8 cellular contexts compared by ENCODE assay signal in genomic region chr11:65014146-65014960, GRCh38. TPM values are rescaled to one million over a fixed set of nuclear protein-coding genes. Genes with fewer than 3 reads are reported as not detected.
A peak's percentile ranks its signal among the peaks of the same experiment; 100 is the strongest.
DNase-seq lines count a peak whose midpoint lies in the region; ATAC-seq, FAIRE-seq and TF ChIP-seq lines count a peak whose summit lies in the region.

Gene ARL2, plus strand, starts transcription at chr11:65014160. Its CDS starts 48 bp downstream, at chr11:65014208.

- H3K4me3 ChIP-seq in A549, result peak within 1 kb of the TSS; percentile 65
- H3K4me3 ChIP-seq in foreskin fibroblast (ENCODE audit: low read depth in 1 of 2, low read length in 2 of 2), result peak within 1 kb of the TSS; percentile 59 to 90
- H3K4me3 ChIP-seq in pancreas, result peak within 1 kb of the TSS; percentile 70 to 86 (median 80)

- peak; percentile 26 for TF ChIP-seq POLR2A in A549 (IDR thresholded peaks at IDR 0.05; ENCODE audit: low read length)
- peak; percentile 72; the same call in 1 of the 2 replicates for TF ChIP-seq POLR2A in GM12892 (IDR thresholded peaks at IDR 0.05; ENCODE audit: low read depth, low read length)

- H3K27ac ChIP-seq in A549 (peak within 1 kb of the TSS; percentile 95 to 97), pancreas (peak within 1 kb of the TSS; percentile 95 to 99 (median 98))

- no peak for TF ChIP-seq EP300 in A549 (IDR thresholded peaks at IDR 0.05)

- no peaks in the 10 kb centered on the region for H3K27me3 Mint-ChIP-seq in activated T-cell treated with anti-CD3 and anti-CD28 coated beads, Interleukin-2, amount 50 U/mL, for 72 hours (ENCODE audit: low read depth)

- H3K9me3 Mint-ChIP-seq in activated T-cell treated with anti-CD3 and anti-CD28 coated beads, Interleukin-2, amount 50 U/mL, for 72 hours, result no peaks in the 10 kb centered on the region

- no peak for FAIRE-seq in A549 (lab: Jason Lieb, UNC)
- no peak for FAIRE-seq in GM12892 (lab: Jason Lieb, UNC)
- no peak for FAIRE-seq in pancreas (lab: Jason Lieb, UNC)

- H3K27me3 ChIP-seq in pancreas, result no peaks in the 10 kb centered on the region

- peak; percentile 80 for TF ChIP-seq CTCF in A549 (IDR thresholded peaks at IDR 0.05)
- TF ChIP-seq CTCF in foreskin fibroblast (IDR thresholded peaks at IDR 0.05; ENCODE audit: low read depth, low read length), result peak; percentile 54
- peak; percentile 81 to 90 (median 84) for TF ChIP-seq CTCF in pancreas (IDR thresholded peaks at IDR 0.05)

- peaks cover 31% of the 10 kb centered on the region for H3K4me1 Mint-ChIP-seq in activated T-cell treated with anti-CD3 and anti-CD28 coated beads, Interleukin-2, amount 50 U/mL, for 72 hours (ENCODE audit: low read depth)

- no peaks in the 10 kb centered on the region for H3K9me3 ChIP-seq in A549
- no peaks in the 10 kb centered on the region for H3K9me3 ChIP-seq in pancreas

- intact Hi-C loops in pancreas (cut with DNase I), result loop anchor here in 1 of 3 donors (10.0 kb wide), 1 partner anchor 100 kb away; the partner anchor contains the start of genes TM7SF2 and ZNHIT2

- peaks cover 26% of the 10 kb centered on the region for H3K4me1 ChIP-seq in A549
- peaks cover 0 to 9% (median 0%) of the 10 kb centered on the region in 3 donors for H3K4me1 ChIP-seq in pancreas

- H3K27ac Mint-ChIP-seq in activated T-cell treated with anti-CD3 and anti-CD28 coated beads, Interleukin-2, amount 50 U/mL, for 72 hours, result peak within 1 kb of the TSS; percentile 97

- H3K36me3 Mint-ChIP-seq in activated T-cell treated with anti-CD3 and anti-CD28 coated beads, Interleukin-2, amount 50 U/mL, for 72 hours (ENCODE audit: insufficient read depth in 2 of 2), result peaks cover 0 to 10% of the 10 kb centered on the region in 2 donors

- POLR2A ChIA-PET in A549 (lab: Yijun Ruan, JAX), result interaction anchor here (0.8 to 1.2 kb wide), 5 partner anchors 18 to 179 kb away, joined by 3 to 4 read pairs (median 3); partner anchors contain the start of genes BATF2, CDC42BPG, MAJIN and TM7SF2

- TF ChIP-seq RAD21 in A549 (conservative IDR thresholded peaks at IDR 0.05 in 1 of 2, IDR thresholded peaks at IDR 0.05 in 1 of 2), result peak; percentile 15 to 53; a peak in 2 of 5 replicates

- H3K36me3 ChIP-seq in pancreas, result no peaks in the 10 kb centered on the region

- DNase-seq in A549 (ENCODE audit: low read depth in 1 of 2, low spot score in 1 of 2) (peak in 1 of 2 experiments; percentile 91), GM12892 (ENCODE audit: insufficient read length) (peak; percentile 98), NCI-H69 (lab: John Stamatoyannopoulos, UW) (peak; percentile 70), foreskin fibroblast (no peak), pancreas (peak in 4 of 6 donors; percentile 50 to 90 (median 85)), EL (no peak)
- DNase-seq in activated T-cell treated with anti-CD3 and anti-CD28 coated beads, Interleukin-2, amount 50 U/mL, for 72 hours, result peak; percentile 59 to 86

- peak within 1 kb of the TSS; percentile 93 to 97 for H3K4me3 Mint-ChIP-seq in activated T-cell treated with anti-CD3 and anti-CD28 coated beads, Interleukin-2, amount 50 U/mL, for 72 hours

- 3% methylated on average over 25 of the region's 82 CpGs for WGBS in A549 (ENCODE audit: missing lambda C conversion rate)
- 0 to 1% methylated on average over 59 to 82 of the region's 82 CpGs for WGBS in pancreas, 2 donors

- CTCF ChIA-PET in A549 (lab: Yijun Ruan, JAX), result interaction anchor here (0.7 to 8.0 kb wide), 72 partner anchors 8 to 252 kb away, joined by 3 to 97 read pairs (median 6); partner anchors contain the start of genes BATF2, CDC42BPG, CDCA5 and EHD1

- ATAC-seq in A549 (peak; percentile 87 to 89), HG02678 (IDR thresholded peaks at IDR 0.05; ENCODE audit: unreplicated experiment) (peak; percentile 69), pancreas (peak; percentile 79 to 87 (median 85))
- peak; percentile 75 to 77 for ATAC-seq in activated T-cell treated with anti-CD3 and anti-CD28 coated beads, Interleukin-2, amount 50 U/mL, for 72 hours (replicated peaks in 1 of 2)

- peak within 1 kb of the TSS; percentile 74 for H3K4me2 ChIP-seq in A549

TF ChIP-seq in A549, 52 proteins besides CTCF, POLR2A, EP300 and RAD21 (continues in another document):
- TF ChIP-seq POLR2AphosphoS2 (conservative IDR thresholded peaks at IDR 0.05; ENCODE audit: low read length) (no peak), BHLHE40 (IDR thresholded peaks at IDR 0.05; ENCODE audit: low read depth, low read length) (no peak), CHD2 (IDR thresholded peaks at IDR 0.05; ENCODE audit: low read length, partially characterized antibody) (no peak), E2F6 (IDR thresholded peaks at IDR 0.05; ENCODE audit: borderline replicate concordance, low read depth) (peak; percentile 85; the same call in 1 of the 2 replicates), BCL3 (IDR thresholded peaks at IDR 0.05) (peak; percentile 38; the same call in 1 of the 3 replicates), NFE2L2 (conservative IDR thresholded peaks at IDR 0.05; ENCODE audit: low read length) (no peak), TP53 (CRISPR knock-in tag; IDR thresholded peaks at IDR 0.05) (no peak), NPAS2 (CRISPR knock-in tag; IDR thresholded peaks at IDR 0.05; ENCODE audit: borderline replicate concordance) (no peak), RARB (CRISPR knock-in tag; IDR thresholded peaks at IDR 0.05) (no peak), HOXB5 (CRISPR knock-in tag; IDR thresholded peaks at IDR 0.05) (peak; percentile 73), ELK1 (IDR thresholded peaks at IDR 0.05; ENCODE audit: low read depth, low read length) (no peak), KDM1A (IDR thresholded peaks at IDR 0.05; ENCODE audit: low read depth) (0 out of 2 replicates have a peak, but pooled peaks have one; percentile 24), RNF2 (IDR thresholded peaks at IDR 0.05; ENCODE audit: borderline replicate concordance, low read depth) (no peak), RFX5 (IDR thresholded peaks at IDR 0.05) (no peak), MAX (IDR thresholded peaks at IDR 0.05) (peak; percentile 69), SMC3 (IDR thresholded peaks at IDR 0.05) (peak; percentile 41; the same call in 2 of the 3 replicates), HMGXB4 (CRISPR knock-in tag; IDR thresholded peaks at IDR 0.05; ENCODE audit: borderline replicate concordance) (peak; percentile 94), JUN (IDR thresholded peaks at IDR 0.05) (peak in 1 of 2 experiments; percentile 87; a peak in 2 of 5 replicates), CEBPB (IDR thresholded peaks at IDR 0.05) (no peak), CBX2 (IDR thresholded peaks at IDR 0.05; ENCODE audit: borderline replicate concordance, low read depth) (no peak), HOXA7 (CRISPR knock-in tag; IDR thresholded peaks at IDR 0.05) (no peak), FOSB (CRISPR knock-in tag; IDR thresholded peaks at IDR 0.05) (no peak)

RNA-seq across cellular contexts. Expression of gene ARL2, which starts in this region (rescaled TPM):
- polyA plus RNA-seq in A549 (2011; rRNA removed), result 117 and 129 TPM in 2 replicates
- polyA plus RNA-seq in A549 (2012; cell fraction: cytosol; rRNA removed), result 226 and 286 TPM in 2 replicates
- 174 and 199 TPM in 2 replicates for polyA plus RNA-seq in A549 (2012; cell fraction: nucleus; rRNA removed)
- 136 to 166 TPM (median 160 TPM) in 3 replicates for polyA plus RNA-seq in A549 (2017; fragmentation: RNase III; extraction: RNeasy Plus Mini Kit Qiagen cat#74134 plus additional on column Dnase treatment)
- 54.8 and 57.0 TPM in 2 replicates for polyA minus RNA-seq in A549 (2011; rRNA and poly(A)+ RNA removed)
- polyA plus RNA-seq in GM12892 (2012; ENCODE audit: missing spikeins), result 63.5 TPM
- total RNA-seq in activated T-cell treated with anti-CD3 and anti-CD28 coated beads, Interleukin-2, amount 50 U/mL, for 72 hours, result 100 to 1,000 TPM in 1 of 2 donors, 10 to 100 TPM in 1; 96.0 to 101 TPM
- 10 to 100 TPM; 27.8 to 47.0 (median 31.7) TPM for total RNA-seq in pancreas
- polyA plus RNA-seq in pancreas, result 10 to 100 TPM; 60.0 to 79.1 TPM

Comparison
In these comparisons a context has a peak if more than half of its experiments do, and no peak if none do; other contexts are left out.
1. DNase-seq: peak in GM12892 (single experiment), NCI-H69 (single experiment), activated T-cell treated with anti-CD3 and anti-CD28 coated beads, Interleukin-2, amount 50 U/mL, for 72 hours (2 of 2) and pancreas (4 of 6); none in foreskin fibroblast (0 of 2) and EL (single experiment).
2. Peak in every context shown above with its lines, with median percentiles within 50 percentile points of each other: ATAC-seq, H3K4me3 ChIP-seq and CTCF ChIP-seq.